ENCODE assay signal across 8 cellular contexts in the genomic region with DNA sequence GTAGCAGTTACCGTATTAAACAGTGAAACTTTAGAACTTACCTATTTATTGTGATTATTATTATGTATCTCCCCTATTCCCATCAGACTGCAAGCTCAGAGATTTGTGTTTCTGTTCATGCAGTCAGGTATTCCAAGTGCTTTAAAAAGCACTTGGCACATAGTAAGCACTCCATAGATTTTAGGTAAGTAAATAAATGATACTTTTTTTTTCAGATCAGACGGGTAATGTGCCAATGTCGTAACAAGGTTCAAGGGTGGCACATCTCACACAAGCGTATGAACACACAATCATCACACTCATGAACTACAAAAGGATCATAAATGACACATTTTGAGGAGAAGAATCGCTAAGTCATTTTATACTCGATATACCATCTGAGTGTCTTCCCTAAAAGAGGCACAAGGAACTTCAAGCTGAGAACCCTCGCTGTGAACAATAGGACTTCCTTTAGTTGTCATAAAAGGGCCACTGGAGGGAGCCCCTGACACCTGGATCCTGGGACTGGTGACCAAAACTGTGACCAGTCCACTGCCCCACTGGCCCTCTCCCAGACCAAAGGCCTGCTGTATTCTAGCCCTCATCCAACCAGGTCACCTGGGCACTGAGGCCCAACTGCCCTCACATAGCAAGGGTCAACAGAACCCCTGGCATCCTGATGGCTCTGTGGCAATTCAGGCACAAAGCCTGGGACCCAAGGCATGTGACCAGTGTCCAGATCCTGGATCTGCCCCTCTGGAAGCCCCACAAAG. TPM values are rescaled to one million over a fixed set of nuclear protein-coding genes. Genes with fewer than 3 reads are reported as not detected.
DNase-seq lines count a peak whose midpoint lies in the region; ATAC-seq, FAIRE-seq and TF ChIP-seq lines count a peak whose summit lies in the region.

No MANE protein-coding gene starts in this region.

- no peaks in the 10 kb centered on the region for H3K9me1 ChIP-seq in keratinocyte (ENCODE audit: control insufficient read depth, extremely low read depth, insufficient read depth, low read length)

- no peak overlapping the region for H3K4me3 Mint-ChIP-seq in activated naive CD4-positive, alpha-beta T cell treated with anti-CD3 and anti-CD28 coated beads for 36 hours

- H3K36me3 ChIP-seq in adrenal gland (replicated peaks in 1 of 2) (no peaks in the 10 kb centered on the region), keratinocyte (ENCODE audit: control insufficient read depth in 2 of 2, extremely low read depth in 1 of 2, insufficient read depth in 2 of 2, low read length in 2 of 2) (no peaks in the 10 kb centered on the region)

- no peaks in the 10 kb centered on the region for H3K9me3 Mint-ChIP-seq in activated naive CD4-positive, alpha-beta T cell treated with anti-CD3 and anti-CD28 coated beads for 36 hours

- no peak for TF ChIP-seq POLR2A in adrenal gland (IDR thresholded peaks at IDR 0.05)

- H3K4me1 ChIP-seq in adrenal gland (replicated peaks in 1 of 2) (no peaks in the 10 kb centered on the region), keratinocyte (ENCODE audit: control insufficient read depth, extremely low read depth, insufficient read depth, low read length) (no peaks in the 10 kb centered on the region)

- H2AFZ ChIP-seq in keratinocyte (ENCODE audit: control insufficient read depth, low read length), result no peak overlapping the region

- dilution Hi-C loops in keratinocyte (cut with MboI; ENCODE audit: extremely low pct_ligation_motif_present, low sequenced_read_pairs), result no loop called here

- no peak overlapping the region for H3K27ac Mint-ChIP-seq in activated naive CD4-positive, alpha-beta T cell treated with anti-CD3 and anti-CD28 coated beads for 36 hours

- H3K4me3 ChIP-seq in adrenal gland, result no peak overlapping the region
- H3K4me3 ChIP-seq in keratinocyte (ENCODE audit: control insufficient read depth in 2 of 3, extremely low read depth in 1 of 3, insufficient read depth in 2 of 3, low read depth in 1 of 3, low read length in 3 of 3), result no peak overlapping the region

- no peak overlapping the region for H3K9ac ChIP-seq in keratinocyte (ENCODE audit: control insufficient read depth, extremely low read depth, insufficient read depth, low read length)

- FAIRE-seq in keratinocyte (lab: Jason Lieb, UNC), result no peak

- no peak for ATAC-seq in GM21717 (IDR thresholded peaks at IDR 0.05; ENCODE audit: unreplicated experiment)
- no peak for ATAC-seq in HG03280 (IDR thresholded peaks at IDR 0.05; ENCODE audit: unreplicated experiment)
- no peak for ATAC-seq in HG03159 (IDR thresholded peaks at IDR 0.05; ENCODE audit: unreplicated experiment)

- no peaks in the 10 kb centered on the region for H3K27me3 ChIP-seq in adrenal gland
- no peaks in the 10 kb centered on the region for H3K27me3 ChIP-seq in keratinocyte (ENCODE audit: control insufficient read depth, extremely low read depth, insufficient read depth, low read length)

- TF ChIP-seq CTCF in adrenal gland (IDR thresholded peaks at IDR 0.05) (peak; percentile 14 to 56 (median 50)), keratinocyte (optimal IDR thresholded peaks at IDR 0.05 in 1 of 3, IDR thresholded peaks at IDR 0.05 in 1 of 3, conservative IDR thresholded peaks at IDR 0.05 in 1 of 3; ENCODE audit: extremely low read depth in 1 of 3, insufficient read depth in 2 of 3, low read length in 3 of 3) (peak in 2 of 3 experiments; percentile 19 to 47)

- no peaks in the 10 kb centered on the region for H3K9me3 ChIP-seq in adrenal gland (replicated peaks in 1 of 3)
- no peaks in the 10 kb centered on the region for H3K9me3 ChIP-seq in keratinocyte (ENCODE audit: control insufficient read depth, low read depth, low read length)

- H3K4me2 ChIP-seq in keratinocyte (ENCODE audit: control insufficient read depth, extremely low read depth, insufficient read depth, low read depth, low read length), result no peak overlapping the region

- 63 to 75% (median 72%) methylated on average over 7 of the region's 7 CpGs for WGBS in adrenal gland, 4 donors

- DNase-seq in Ammon's horn (ENCODE audit: low spot score), result peak; percentile 36
- DNase-seq in HT1080 (ENCODE audit: low read depth), result peak; percentile 32
- peak; percentile 53 to 81 (median 69) for DNase-seq in adrenal gland
- no peak for DNase-seq in keratinocyte (ENCODE audit: low read depth, low spot score)
- DNase-seq in activated naive CD4-positive, alpha-beta T cell treated with anti-CD3 and anti-CD28 coated beads for 36 hours, result no peak

- CTCF ChIA-PET in activated naive CD4-positive, alpha-beta T cell treated with anti-CD3 and anti-CD28 coated beads for 36 hours (lab: Charles Lee), result interaction anchor here (0.6 to 1.1 kb wide), 5 partner anchors 69 to 557 kb away, joined by 3 to 4 read pairs (median 3); no protein-coding TSS in a partner anchor

- no peaks in the 10 kb centered on the region for H3K36me3 Mint-ChIP-seq in activated naive CD4-positive, alpha-beta T cell treated with anti-CD3 and anti-CD28 coated beads for 36 hours (ENCODE audit: low read depth)

- H3K79me2 ChIP-seq in keratinocyte (ENCODE audit: control insufficient read depth, insufficient read depth, low read length), result no peaks in the 10 kb centered on the region

- H3K4me1 Mint-ChIP-seq in activated naive CD4-positive, alpha-beta T cell treated with anti-CD3 and anti-CD28 coated beads for 36 hours (ENCODE audit: low read depth), result no peaks in the 10 kb centered on the region

- H3K27me3 Mint-ChIP-seq in activated naive CD4-positive, alpha-beta T cell treated with anti-CD3 and anti-CD28 coated beads for 36 hours (ENCODE audit: low read depth), result no peaks in the 10 kb centered on the region

- H3K27ac ChIP-seq in adrenal gland (no peak overlapping the region), keratinocyte (ENCODE audit: control insufficient read depth, insufficient read depth, low read length) (no peak overlapping the region)

- intact Hi-C loops in adrenal gland (cut with DNase I), result no loop called here
- intact Hi-C loops in activated naive CD4-positive, alpha-beta T cell treated with anti-CD3 and anti-CD28 coated beads for 36 hours (cut with micrococcal nuclease), result no loop called here

- no peaks in the 10 kb centered on the region for H4K20me1 ChIP-seq in keratinocyte (ENCODE audit: control insufficient read depth, extremely low read depth, insufficient read depth, low read length)

RNA-seq across cellular contexts. Expression of a gene that starts 32.1 kb away (rescaled TPM):
- 15.8 and 28.4 TPM in 2 replicates for total RNA-seq in HT1080 (2014; rRNA removed; shearing (Covaris generic))
- polyA plus RNA-seq in HT1080 (2015; cell fraction: cytosol; rRNA removed), result 21.4 and 25.7 TPM in 2 replicates
- 3.1 and 8.4 TPM in 2 replicates for polyA plus RNA-seq in HT1080 (2015; cell fraction: nucleus; rRNA removed)
- total RNA-seq in adrenal gland, result 1 to 10 TPM; 1.1 to 9.8 (median 5.5) TPM
- polyA plus RNA-seq in adrenal gland (10 to 100 TPM in 1 of 3 donors, 1 to 10 TPM in 2; 3.1 to 12.8 (median 4.2) TPM), keratinocyte (6.2 to 9.2 TPM (median 7.2 TPM) in 3 replicates)
- 1.8 TPM for polyA plus RNA-seq in keratinocyte (2011; ENCODE audit: low read depth)
- 6.7 and 8.1 TPM in 2 replicates for polyA plus RNA-seq in keratinocyte (2011; cell fraction: cytosol; rRNA removed)
- polyA plus RNA-seq in keratinocyte (2011; cell fraction: nucleus; rRNA removed), result 2.8 and 5.1 TPM in 2 replicates
- polyA plus RNA-seq in keratinocyte (2012; ENCODE audit: low replicate concordance), result 6.7 and 8.3 TPM in 2 replicates
- 1.6 to 4.0 TPM (median 3.1 TPM) in 3 replicates for polyA minus RNA-seq in keratinocyte
- polyA minus RNA-seq in keratinocyte (2011; cell fraction: cytosol; rRNA and poly(A)+ RNA removed), result 1.7 TPM
- 1.1 and 2.6 TPM in 2 replicates for polyA minus RNA-seq in keratinocyte (2011; cell fraction: nucleus; rRNA and poly(A)+ RNA removed)
- total RNA-seq in activated naive CD4-positive, alpha-beta T cell treated with anti-CD3 and anti-CD28 coated beads for 36 hours, result 1 to 10 TPM; 4.5 to 4.9 TPM

RNA-seq across cellular contexts. Expression of a gene that starts 32.3 kb away (rescaled TPM):
- total RNA-seq in HT1080 (2014; rRNA removed; shearing (Covaris generic)), result 20.4 and 26.2 TPM in 2 replicates
- polyA plus RNA-seq in HT1080 (2015; cell fraction: cytosol; rRNA removed), result 22.6 and 24.8 TPM in 2 replicates
- 22.3 and 23.2 TPM in 2 replicates for polyA plus RNA-seq in HT1080 (2015; cell fraction: nucleus; rRNA removed)
- 10 to 100 TPM; 10.6 to 62.1 (median 32.5) TPM for total RNA-seq in adrenal gland
- polyA plus RNA-seq in adrenal gland (10 to 100 TPM; 14.3 to 42.5 (median 20.9) TPM), keratinocyte (33.4 to 40.0 TPM (median 37.3 TPM) in 3 replicates)
- 12.9 TPM for polyA plus RNA-seq in keratinocyte (2011; ENCODE audit: low read depth)
- polyA plus RNA-seq in keratinocyte (2011; cell fraction: cytosol; rRNA removed), result 25.8 and 34.8 TPM in 2 replicates
- polyA plus RNA-seq in keratinocyte (2011; cell fraction: nucleus; rRNA removed), result 45.1 and 48.5 TPM in 2 replicates
- 34.5 and 34.9 TPM in 2 replicates for polyA plus RNA-seq in keratinocyte (2012; ENCODE audit: low replicate concordance)
- polyA minus RNA-seq in keratinocyte, result 45.3 to 64.5 TPM (median 59.3 TPM) in 3 replicates
- 38.8 TPM for polyA minus RNA-seq in keratinocyte (2011; cell fraction: cytosol; rRNA and poly(A)+ RNA removed)
- polyA minus RNA-seq in keratinocyte (2011; cell fraction: nucleus; rRNA and poly(A)+ RNA removed), result 38.2 and 42.4 TPM in 2 replicates
- 10 to 100 TPM; 20.7 to 21.6 TPM for total RNA-seq in activated naive CD4-positive, alpha-beta T cell treated with anti-CD3 and anti-CD28 coated beads for 36 hours

Comparison
In these comparisons a context has a peak if more than half of its experiments do, and no peak if none do; other contexts are left out.
1. DNase-seq: peak in Ammon's horn (single experiment), HT1080 (single experiment) and adrenal gland (7 of 7); none in keratinocyte (single experiment) and activated naive CD4-positive, alpha-beta T cell treated with anti-CD3 and anti-CD28 coated beads for 36 hours (single experiment).